Comparison of ENCODE assay signal across 8 cellular contexts in genomic region chr19:42268704-42269517, GRCh38. TPM values are rescaled to one million over a fixed set of nuclear protein-coding genes. Genes with fewer than 3 reads are reported as not detected.
A peak's percentile ranks its signal among the peaks of the same experiment; 100 is the strongest.
DNase-seq lines count a peak whose midpoint lies in the region; ATAC-seq, FAIRE-seq and TF ChIP-seq lines count a peak whose summit lies in the region.

TSS of gene CIC (plus strand) at chr19:42269252. CDS start at chr19:42271784, 2,532 bp downstream.

- peak within 1 kb of the TSS; percentile 97 for H3K9ac ChIP-seq in trophoblast cell (ENCODE audit: low read length)

- H2BK12ac ChIP-seq in trophoblast cell (ENCODE audit: low read length) = peak within 1 kb of the TSS; percentile 85

- peak within 1 kb of the TSS; percentile 94 for H2AFZ ChIP-seq in trophoblast cell (ENCODE audit: insufficient read depth, low read length, poor library complexity)

- no peak within 1 kb of the TSS for H3K23ac ChIP-seq in trophoblast cell (ENCODE audit: low read length)

- peak within 1 kb of the TSS; percentile 99 for H3K27ac Mint-ChIP-seq in T-helper 1 cell treated with Interleukin-12 subunit alpha and Interleukin-12 subunit beta and Interleukin-4 antibody, amounts not matched to agents 30 μg/mL and 1 μg/mL, for 36 hours

- peak within 1 kb of the TSS; percentile 77 for H3K4ac ChIP-seq in trophoblast cell (ENCODE audit: low read depth, low read length)

- TF ChIP-seq EP300 in tibial nerve (IDR thresholded peaks at IDR 0.05) = peak; percentile 2 to 10

- H3K18ac ChIP-seq in trophoblast cell (ENCODE audit: low read length) = peak within 1 kb of the TSS; percentile 97

- H4K91ac ChIP-seq in trophoblast cell (ENCODE audit: low read depth, low read length) = peak within 1 kb of the TSS; percentile 99

- peak within 1 kb of the TSS; percentile 99 for H2BK120ac ChIP-seq in trophoblast cell (ENCODE audit: insufficient read depth, low read length, poor library complexity)

- H3K9me3 ChIP-seq in trophoblast cell (ENCODE audit: insufficient read depth, low read depth, low read length) = peaks cover 3% of the 10 kb centered on the region
- no peaks in the 10 kb centered on the region for H3K9me3 ChIP-seq in tibial nerve

- H4K12ac ChIP-seq in trophoblast cell (ENCODE audit: low read depth, low read length) = peak within 1 kb of the TSS; percentile 83

- peak within 1 kb of the TSS; percentile 92 for H3K14ac ChIP-seq in trophoblast cell (ENCODE audit: low read length)

- TF ChIP-seq POLR2A in GM12892 (IDR thresholded peaks at IDR 0.05; ENCODE audit: low read depth, low read length) (no peak), tibial nerve (IDR thresholded peaks at IDR 0.05) (peak in 1 of 2 donors; percentile 26)

- FAIRE-seq in GM12892 (lab: Jason Lieb, UNC) = peak; percentile 99

- H3K4me1 Mint-ChIP-seq in T-helper 1 cell treated with Interleukin-12 subunit alpha and Interleukin-12 subunit beta and Interleukin-4 antibody, amounts not matched to agents 30 μg/mL and 1 μg/mL, for 36 hours (ENCODE audit: low read depth) = peaks cover 29% of the 10 kb centered on the region

- H3K36me3 ChIP-seq in trophoblast cell (ENCODE audit: control insufficient read depth in 1 of 2, insufficient read depth in 2 of 2, low read length in 2 of 2) (peaks cover 23% of the 10 kb centered on the region in 2 experiments), tibial nerve (peaks cover 0 to 25% (median 10%) of the 10 kb centered on the region in 3 donors)

- WGBS in trophoblast cell (ENCODE audit: extremely low coverage, insufficient coverage, insufficient read length) = no CpG with 5 or more reads among the region's 53 CpGs
- WGBS in tibial nerve, 2 donors = 1% methylated on average over 38 to 53 of the region's 53 CpGs

- peak within 1 kb of the TSS; percentile 91 for H4K8ac ChIP-seq in trophoblast cell (ENCODE audit: low read depth, low read length)

- H3K9me3 Mint-ChIP-seq in T-helper 1 cell treated with Interleukin-12 subunit alpha and Interleukin-12 subunit beta and Interleukin-4 antibody, amounts not matched to agents 30 μg/mL and 1 μg/mL, for 36 hours = no peaks in the 10 kb centered on the region

- no peaks in the 10 kb centered on the region for H3K27me3 ChIP-seq in trophoblast cell (ENCODE audit: insufficient read depth, low read length)
- H3K27me3 ChIP-seq in tibial nerve = no peaks in the 10 kb centered on the region

- peaks cover 6% of the 10 kb centered on the region for H3K36me3 Mint-ChIP-seq in T-helper 1 cell treated with Interleukin-12 subunit alpha and Interleukin-12 subunit beta and Interleukin-4 antibody, amounts not matched to agents 30 μg/mL and 1 μg/mL, for 36 hours (ENCODE audit: low read depth)

- peak within 1 kb of the TSS; percentile 85 for H2AK5ac ChIP-seq in trophoblast cell (ENCODE audit: low read length)

- TF ChIP-seq CTCF in tibial nerve (IDR thresholded peaks at IDR 0.05) = peak in 1 of 5 experiments; percentile 64

- H3K4me3 Mint-ChIP-seq in T-helper 1 cell treated with Interleukin-12 subunit alpha and Interleukin-12 subunit beta and Interleukin-4 antibody, amounts not matched to agents 30 μg/mL and 1 μg/mL, for 36 hours = no peak within 1 kb of the TSS

- H3K4me2 ChIP-seq in trophoblast cell (ENCODE audit: low read length) = peak within 1 kb of the TSS; percentile 73

- H3K4me3 ChIP-seq in trophoblast cell (ENCODE audit: low read depth, low read length) = peak within 1 kb of the TSS; percentile 83
- H3K4me3 ChIP-seq in tibial nerve = peak within 1 kb of the TSS; percentile 66 to 85 (median 70)

- H3K79me2 ChIP-seq in trophoblast cell (ENCODE audit: control insufficient read depth, insufficient read depth, low read length, poor library complexity) = peaks cover 9% of the 10 kb centered on the region

- intact Hi-C loops in cardiac septum (cut with DNase I) = loop anchor here (2.0 kb wide), 1 partner anchor 14 kb away; no protein-coding TSS in a partner anchor

- DNase-seq in GM12892 (ENCODE audit: insufficient read length) (peak; percentile 94), NCI-H1694 (lab: John Stamatoyannopoulos, UW) (peak; percentile 100), amniotic epithelial cell (ENCODE audit: low read depth) (peak; percentile 100), cardiac septum (ENCODE audit: low spot score) (peak; percentile 100), trophoblast cell (peak; percentile 100), tibial nerve (ENCODE audit: low spot score in 2 of 2) (peak; percentile 99 to 100)

- H2BK5ac ChIP-seq in trophoblast cell (ENCODE audit: low read depth, low read length, poor library complexity) = peak within 1 kb of the TSS; percentile 98

- peak; percentile 84 for ATAC-seq in HG02885 (IDR thresholded peaks at IDR 0.05; ENCODE audit: poor library complexity, unreplicated experiment)

- H3K4me1 ChIP-seq in trophoblast cell (ENCODE audit: control insufficient read depth in 1 of 2, insufficient read depth in 2 of 2, low read length in 2 of 2) (peaks cover 15 to 17% of the 10 kb centered on the region in 2 experiments), tibial nerve (peaks cover 0 to 44% (median 28%) of the 10 kb centered on the region in 4 donors)

- H3K27me3 Mint-ChIP-seq in T-helper 1 cell treated with Interleukin-12 subunit alpha and Interleukin-12 subunit beta and Interleukin-4 antibody, amounts not matched to agents 30 μg/mL and 1 μg/mL, for 36 hours (ENCODE audit: low read depth) = no peaks in the 10 kb centered on the region

- H3K27ac ChIP-seq in trophoblast cell (ENCODE audit: low read depth, low read length) = peak within 1 kb of the TSS; percentile 95
- H3K27ac ChIP-seq in tibial nerve = peak within 1 kb of the TSS; percentile 99 to 100 (median 99)

- peaks cover 18% of the 10 kb centered on the region for H3K79me1 ChIP-seq in trophoblast cell (ENCODE audit: low read length)

RNA-seq across cellular contexts. Expression of gene CIC, which starts in this region (rescaled TPM):
- 6.1 TPM for polyA plus RNA-seq in GM12892 (2012; ENCODE audit: missing spikeins)
- total RNA-seq in cardiac septum (51.3 TPM), tibial nerve (10 to 100 TPM; 27.0 to 74.1 (median 41.3) TPM)
- 36.7 and 39.1 TPM in 2 replicates for polyA plus RNA-seq in trophoblast cell (2013)

Comparison
In these comparisons a context has a peak if more than half of its experiments do, and no peak if none do; other contexts are left out.
1. Peak in every context shown above with its lines: DNase-seq, ATAC-seq, H3K4me3 ChIP-seq and H3K27ac ChIP-seq.